ENCODE assay signal across 13 cellular contexts in genomic region chr6:85574932-85575598, GRCh38. TPM values are rescaled to one million over a fixed set of nuclear protein-coding genes. Genes with fewer than 3 reads are reported as not detected.
DNase-seq lines count a peak whose midpoint lies in the region; ATAC-seq and TF ChIP-seq lines count a peak whose summit lies in the region.
"Had no signal": no experiment of that assay in that cellular context is flagged by ENCODE, and none has a peak within 500 bp of the region (broad histone marks: within the 10 kb centered on the region; RNA-seq: fewer than 3 reads in every experiment).

No MANE protein-coding gene starts in this region.

- POLR2A ChIA-PET in RWPE1 (lab: Yijun Ruan, JAX; ENCODE audit: low non-redundant PET), result no interaction called here

- DNase-seq in RWPE1 (ENCODE audit: low spot score), result peak; percentile 58
- DNase-seq in fibroblast of the conjunctiva (ENCODE audit: low read depth), result peak; percentile 46
- DNase-seq in type B pancreatic cell (ENCODE audit: extremely low spot score, unreplicated experiment), result no peak
- DNase-seq in stimulated activated CD8-positive, alpha-beta memory T cell treated with anti-CD3 and anti-CD28 coated beads, Interleukin-4, amount 100 ng/mL, for 48 hours, result no peak
- DNase-seq: activated naive CD4-positive, alpha-beta T cell; effector memory CD4-positive, alpha-beta T cell; occipital lobe; SHP77 treated with DMSO at 0.1 percent for 48 hours; uterus had no signal

- H3K9me3 Mint-ChIP-seq in type B pancreatic cell, result no peaks in the 10 kb centered on the region

- H3K27me3 Mint-ChIP-seq in type B pancreatic cell, result no peaks in the 10 kb centered on the region

- H3K4me1 Mint-ChIP-seq in type B pancreatic cell (ENCODE audit: unreplicated experiment), result peaks cover 5% of the 10 kb centered on the region

- ATAC-seq in GM18861 (IDR thresholded peaks at IDR 0.05; ENCODE audit: unreplicated experiment), result peak; percentile 51
- ATAC-seq in GM21786 (IDR thresholded peaks at IDR 0.05; ENCODE audit: unreplicated experiment), result no peak
- ATAC-seq in GM18505 (IDR thresholded peaks at IDR 0.05; ENCODE audit: unreplicated experiment), result no peak
- ATAC-seq: activated CD4-positive, CD25-positive, alpha-beta regulatory T cell treated with anti-CD3 and anti-CD28 coated beads, Interleukin-2, amount 50 U/mL, for 24 hours had no signal

- no peak overlapping the region for H3K27ac ChIP-seq in RWPE1
- H3K27ac ChIP-seq: uterus had no signal

- CTCF ChIA-PET in RWPE1 (lab: Yijun Ruan, JAX), result no interaction called here

- H3K36me3 Mint-ChIP-seq in type B pancreatic cell, result peaks cover 6% of the 10 kb centered on the region

- no peak for TF ChIP-seq POLR2A in GM18505 (IDR thresholded peaks at IDR 0.05; ENCODE audit: borderline replicate concordance, extremely low read depth, insufficient read depth, insufficient read length)

- H3K4me3 Mint-ChIP-seq in type B pancreatic cell, result no peak overlapping the region

- H3K27ac Mint-ChIP-seq in type B pancreatic cell, result peak overlapping the region; percentile 11

- TF ChIP-seq CTCF in RWPE1 (conservative IDR thresholded peaks at IDR 0.05; ENCODE audit: low read depth), result no peak
- no peak for TF ChIP-seq CTCF in type B pancreatic cell (conservative IDR thresholded peaks at IDR 0.05)

RNA-seq across cellular contexts. Expression of gene SNX14, which starts 18.6 kb away (rescaled TPM):
- total RNA-seq in type B pancreatic cell (ENCODE audit: low replicate concordance), result 62.4 and 64.4 TPM in 2 replicates

Comparison
In these comparisons a context has a peak if more than half of its experiments do, and no peak if none do; other contexts are left out.
1. DNase-seq: peak in RWPE1 (single experiment) and fibroblast of the conjunctiva (single experiment); none in type B pancreatic cell (single experiment) and stimulated activated CD8-positive, alpha-beta memory T cell treated with anti-CD3 and anti-CD28 coated beads, Interleukin-4, amount 100 ng/mL, for 48 hours (single experiment).